11 cellular contexts compared by ENCODE assay signal in the genomic region with DNA sequence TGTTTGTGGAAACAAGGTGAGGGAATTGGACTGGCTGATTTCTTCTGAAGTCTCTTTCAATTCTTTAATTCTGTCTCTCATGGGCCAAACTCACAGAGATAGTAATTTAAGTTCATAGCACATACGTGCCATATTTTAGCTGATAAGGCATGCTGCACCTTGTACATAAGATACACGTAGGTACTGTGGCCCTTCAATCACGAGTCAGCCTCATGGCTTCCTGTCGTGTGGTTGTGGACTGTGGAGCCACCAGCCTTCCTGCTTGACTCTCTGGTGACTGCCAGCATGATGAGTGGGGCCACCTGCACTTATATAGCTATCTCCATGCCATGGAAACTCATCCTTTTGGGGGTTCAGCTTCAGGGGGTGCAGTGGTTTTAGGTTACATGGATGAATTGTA. TPM values are rescaled to one million over a fixed set of nuclear protein-coding genes. Genes with fewer than 3 reads are reported as not detected.
DNase-seq lines count a peak whose midpoint lies in the region; ATAC-seq and TF ChIP-seq lines count a peak whose summit lies in the region.
"Had no signal": no experiment of that assay in that cellular context is flagged by ENCODE, and none has a peak within 500 bp of the region (broad histone marks: within the 10 kb centered on the region; RNA-seq: fewer than 3 reads in every experiment).

No MANE protein-coding gene starts in this region.

- H3K4me3 Mint-ChIP-seq in naive B cell, result peak overlapping the region in 1 of 8 donors; percentile 54
- H3K4me3 Mint-ChIP-seq: HFFc6 had no signal

- no peaks in the 10 kb centered on the region for H3K9me3 ChIP-seq in left lung

- ATAC-seq in GM18867 (IDR thresholded peaks at IDR 0.05; ENCODE audit: unreplicated experiment) (peak; percentile 37), HG02763 (IDR thresholded peaks at IDR 0.05; ENCODE audit: unreplicated experiment) (peak; percentile 44), naive B cell (ENCODE audit: low read depth in 2 of 2) (peak; percentile 84 to 87), left lung (no peak)

- no peaks in the 10 kb centered on the region for H3K36me3 ChIP-seq in left lung

- no peak overlapping the region for H3K27ac ChIP-seq in left lung
- H3K27ac ChIP-seq: parathyroid adenoma had no signal

- H3K4me1 Mint-ChIP-seq in naive B cell, result peaks cover 30 to 55% (median 52%) of the 10 kb centered on the region in 3 donors

- DNase-seq in activated CD4-positive, alpha-beta T cell treated with anti-CD3 and anti-CD28 coated beads, Interleukin-2, amount 50 U/mL, for 1 hour, result peak; percentile 50
- no peak for DNase-seq in naive B cell
- no peak for DNase-seq in left lung
- DNase-seq in NCI-H1436 (lab: John Stamatoyannopoulos, UW), result no peak
- DNase-seq in ecto neural progenitor cell (ENCODE audit: low spot score), result no peak
- DNase-seq in COLO829 (ENCODE audit: low spot score), result no peak
- DNase-seq: HFFc6, NCI-H1436 treated with DMSO at 0.1 percent for 48 hours had no signal

- H3K27me3 ChIP-seq in left lung, result no peaks in the 10 kb centered on the region

- peak overlapping the region; percentile 29 to 78 (median 62) for H3K27ac Mint-ChIP-seq in naive B cell
- H3K27ac Mint-ChIP-seq: HFFc6 had no signal

- TF ChIP-seq CTCF in left lung (IDR thresholded peaks at IDR 0.05), result no peak

- no peak overlapping the region for H3K4me3 ChIP-seq in left lung

- H3K36me3 Mint-ChIP-seq in naive B cell, result no peaks in the 10 kb centered on the region

- H3K9me3 Mint-ChIP-seq in naive B cell, result no peaks in the 10 kb centered on the region
- H3K9me3 Mint-ChIP-seq: HFFc6 had no signal

- H3K4me1 ChIP-seq in left lung, result peaks cover 14 to 29% of the 10 kb centered on the region in 2 donors
- H3K4me1 ChIP-seq: parathyroid adenoma had no signal

- no peaks in the 10 kb centered on the region for H3K27me3 Mint-ChIP-seq in naive B cell

- intact Hi-C loops in left lung (cut with DNase I), result no loop called here

RNA-seq across cellular contexts. Expression of gene KSR1, which starts 25.1 kb away (rescaled TPM):
- polyA plus RNA-seq in naive B cell (ENCODE audit: low read depth in 6 of 6), result 1 to 10 TPM in 5 of 6 donors, under 1 TPM in 1; 0.38 to 4.4 (median 2.3) TPM
- 10 to 100 TPM; 35.0 to 47.5 TPM for total RNA-seq in left lung
